ENCODE assay signal across 17 cellular contexts in genomic region chr5:52728201-52728600, GRCh38. TPM values are rescaled to one million over a fixed set of nuclear protein-coding genes. Genes with fewer than 3 reads are reported as not detected.
DNase-seq lines count a peak whose midpoint lies in the region; ATAC-seq and TF ChIP-seq lines count a peak whose summit lies in the region.
"Had no signal": no experiment of that assay in that cellular context is flagged by ENCODE, and none has a peak within 500 bp of the region (broad histone marks: within the 10 kb centered on the region; RNA-seq: fewer than 3 reads in every experiment).

No MANE protein-coding gene starts in this region.

- no peaks in the 10 kb centered on the region for H3K27me3 Mint-ChIP-seq in MCF 10A (ENCODE audit: insufficient read depth, unreplicated experiment)
- H3K27me3 Mint-ChIP-seq in endothelial cell (ENCODE audit: unreplicated experiment), result no peaks in the 10 kb centered on the region
- H3K27me3 Mint-ChIP-seq in naive thymus-derived CD4-positive, alpha-beta T cell, result no peaks in the 10 kb centered on the region
- H3K27me3 Mint-ChIP-seq: activated CD4-positive, alpha-beta memory T cell treated with anti-CD3 and anti-CD28 coated beads for 36 hours; activated naive CD8-positive, alpha-beta T cell treated with anti-CD3 and anti-CD28 coated beads, Interleukin-2, amount 10 ng/mL, durations not matched to agents 7 days and 5 days; CD4-positive, alpha-beta T cell had no signal

- intact Hi-C loops in breast epithelium (cut with DNase I; ENCODE audit: low total_unique reads), result no loop called here
- intact Hi-C loops in MCF 10A (cut with micrococcal nuclease), result no loop called here
- intact Hi-C loops in naive thymus-derived CD4-positive, alpha-beta T cell (cut with micrococcal nuclease), result loop anchor here in 1 of 2 donors (5.0 to 10.0 kb wide), 3 partner anchors 59 to 357 kb away; partner anchors contain the start of genes ITGA1 and PELO
- intact Hi-C loops in upper lobe of right lung (cut with DNase I), result no loop called here

- no peak for TF ChIP-seq POLR2A in breast epithelium (IDR thresholded peaks at IDR 0.05)

- no peak for TF ChIP-seq CTCF in breast epithelium (IDR thresholded peaks at IDR 0.05)
- TF ChIP-seq CTCF in MCF 10A (IDR thresholded peaks at IDR 0.05; ENCODE audit: unreplicated experiment), result no peak
- no peak for TF ChIP-seq CTCF in endothelial cell (IDR thresholded peaks at IDR 0.05; ENCODE audit: unreplicated experiment)
- TF ChIP-seq CTCF in upper lobe of right lung (IDR thresholded peaks at IDR 0.05), result no peak
- TF ChIP-seq CTCF in BE2C (IDR thresholded peaks at IDR 0.05; ENCODE audit: low read depth, low read length), result no peak

- DNase-seq in breast epithelium (ENCODE audit: low spot score in 2 of 2), result no peak
- no peak for DNase-seq in MCF 10A (ENCODE audit: unreplicated experiment)
- no peak for DNase-seq in endothelial cell (ENCODE audit: low spot score)
- DNase-seq in naive thymus-derived CD4-positive, alpha-beta T cell, result no peak
- DNase-seq in upper lobe of right lung, result no peak
- DNase-seq in activated CD4-positive, alpha-beta T cell treated with anti-CD3 and anti-CD28 coated beads for 1 hour, result no peak
- DNase-seq in BE2C, result no peak
- DNase-seq: activated CD4-positive, alpha-beta memory T cell treated with anti-CD3 and anti-CD28 coated beads for 36 hours; activated naive CD8-positive, alpha-beta T cell treated with anti-CD3 and anti-CD28 coated beads, Interleukin-2, amount 10 ng/mL, durations not matched to agents 7 days and 5 days; activated T-cell treated with anti-CD3 and anti-CD28 coated beads, Interleukin-2, amount 50 U/mL, for 72 hours; CD4-positive, alpha-beta T cell; erythroblast; Kasumi-1; NCI-H1436; nephron progenitor cell; substantia nigra had no signal

- peaks cover 11% of the 10 kb centered on the region for H3K4me1 Mint-ChIP-seq in MCF 10A (ENCODE audit: insufficient read depth, unreplicated experiment)
- H3K4me1 Mint-ChIP-seq in endothelial cell (ENCODE audit: unreplicated experiment), result peaks cover 25% of the 10 kb centered on the region
- peaks cover 27 to 81% (median 65%) of the 10 kb centered on the region in 7 donors for H3K4me1 Mint-ChIP-seq in naive thymus-derived CD4-positive, alpha-beta T cell
- H3K4me1 Mint-ChIP-seq: nephron progenitor cell had no signal

- BruUV-seq in MCF 10A (replicated peaks; lab: Mats Ljungman, UMichigan), result no TSS peak

- H3K9me3 Mint-ChIP-seq in MCF 10A (ENCODE audit: unreplicated experiment) (no peaks in the 10 kb centered on the region), endothelial cell (ENCODE audit: unreplicated experiment) (no peaks in the 10 kb centered on the region)
- H3K9me3 Mint-ChIP-seq in naive thymus-derived CD4-positive, alpha-beta T cell, result peaks cover 0 to 18% (median 7%) of the 10 kb centered on the region in 11 donors

- CTCF ChIA-PET in MCF 10A (lab: Yijun Ruan, JAX), result interaction anchor here (0.6 to 1.3 kb wide), 3 partner anchors 17 to 61 kb away, joined by 3 read pairs; no protein-coding TSS in a partner anchor
- CTCF ChIA-PET in naive thymus-derived CD4-positive, alpha-beta T cell (lab: Charles Lee), result interaction anchor here (1.1 kb wide), 1 partner anchor 59 kb away, joined by 3 read pairs; the partner anchor contains the start of genes ITGA1 and PELO

- H3K36me3 ChIP-seq in breast epithelium, result no peaks in the 10 kb centered on the region
- H3K36me3 ChIP-seq in naive thymus-derived CD4-positive, alpha-beta T cell (ENCODE audit: control insufficient read depth in 2 of 3, insufficient read depth in 3 of 3, low read length in 3 of 3), result no peaks in the 10 kb centered on the region
- no peaks in the 10 kb centered on the region for H3K36me3 ChIP-seq in upper lobe of right lung
- H3K36me3 ChIP-seq in BE2C, result no peaks in the 10 kb centered on the region

- ATAC-seq in naive thymus-derived CD4-positive, alpha-beta T cell, result no peak
- ATAC-seq in upper lobe of right lung (no peak), HG02623 (IDR thresholded peaks at IDR 0.05; ENCODE audit: unreplicated experiment) (no peak)
- ATAC-seq: activated T-cell treated with anti-CD3 and anti-CD28 coated beads, Interleukin-2, amount 50 U/mL, for 72 hours had no signal

- H3K9me3 ChIP-seq in breast epithelium, result no peaks in the 10 kb centered on the region
- H3K9me3 ChIP-seq in naive thymus-derived CD4-positive, alpha-beta T cell (ENCODE audit: control insufficient read depth in 2 of 3, low read length in 3 of 3), result no peaks in the 10 kb centered on the region
- no peaks in the 10 kb centered on the region for H3K9me3 ChIP-seq in upper lobe of right lung
- H3K9me3 ChIP-seq in BE2C, result no peaks in the 10 kb centered on the region

- H3K27ac Mint-ChIP-seq in MCF 10A (ENCODE audit: low read depth, unreplicated experiment) (no peak overlapping the region), endothelial cell (ENCODE audit: unreplicated experiment) (peak overlapping the region; percentile 76)
- H3K27ac Mint-ChIP-seq in naive thymus-derived CD4-positive, alpha-beta T cell, result peak overlapping the region in 7 of 9 donors; percentile 15 to 93 (median 68)
- H3K27ac Mint-ChIP-seq: activated CD4-positive, alpha-beta memory T cell treated with anti-CD3 and anti-CD28 coated beads for 36 hours; activated naive CD8-positive, alpha-beta T cell treated with anti-CD3 and anti-CD28 coated beads, Interleukin-2, amount 10 ng/mL, durations not matched to agents 7 days and 5 days; activated T-cell treated with anti-CD3 and anti-CD28 coated beads, Interleukin-2, amount 50 U/mL, for 72 hours; CD4-positive, alpha-beta T cell; nephron progenitor cell had no signal

- H3K4me3 ChIP-seq in breast epithelium, result no peak overlapping the region
- H3K4me3 ChIP-seq in naive thymus-derived CD4-positive, alpha-beta T cell (ENCODE audit: low read length), result no peak overlapping the region
- H3K4me3 ChIP-seq in upper lobe of right lung, result no peak overlapping the region
- H3K4me3 ChIP-seq in BE2C (ENCODE audit: low read depth, low read length), result no peak overlapping the region

- POLR2A ChIA-PET in MCF 10A (lab: Yijun Ruan, JAX), result interaction anchor here (0.8 kb wide), 1 partner anchor 10 kb away, joined by 3 read pairs; no protein-coding TSS in a partner anchor
- POLR2A ChIA-PET in naive thymus-derived CD4-positive, alpha-beta T cell (lab: Charles Lee), result interaction anchor here (0.6 to 4.1 kb wide), 3 partner anchors 12 to 71 kb away, joined by 4 to 17 read pairs (median 5); no protein-coding TSS in a partner anchor

- no peak overlapping the region for H3K4me3 Mint-ChIP-seq in MCF 10A (ENCODE audit: unreplicated experiment)
- H3K4me3 Mint-ChIP-seq in endothelial cell (ENCODE audit: unreplicated experiment), result no peak overlapping the region
- no peak overlapping the region for H3K4me3 Mint-ChIP-seq in naive thymus-derived CD4-positive, alpha-beta T cell
- H3K4me3 Mint-ChIP-seq: activated CD4-positive, alpha-beta memory T cell treated with anti-CD3 and anti-CD28 coated beads for 36 hours; activated naive CD8-positive, alpha-beta T cell treated with anti-CD3 and anti-CD28 coated beads, Interleukin-2, amount 10 ng/mL, durations not matched to agents 7 days and 5 days; activated T-cell treated with anti-CD3 and anti-CD28 coated beads, Interleukin-2, amount 50 U/mL, for 72 hours; CD4-positive, alpha-beta T cell; nephron progenitor cell had no signal

- H3K27ac ChIP-seq in breast epithelium, result peak overlapping the region; percentile 27 to 57
- H3K27ac ChIP-seq in naive thymus-derived CD4-positive, alpha-beta T cell (ENCODE audit: low read depth, low read length), result no peak overlapping the region
- peak overlapping the region; percentile 45 for H3K27ac ChIP-seq in upper lobe of right lung

- H3K27me3 ChIP-seq in breast epithelium (no peaks in the 10 kb centered on the region), upper lobe of right lung (no peaks in the 10 kb centered on the region), BE2C (no peaks in the 10 kb centered on the region)
- H3K27me3 ChIP-seq in naive thymus-derived CD4-positive, alpha-beta T cell (ENCODE audit: control insufficient read depth in 2 of 2, insufficient read depth in 2 of 2, low read length in 2 of 2), result no peaks in the 10 kb centered on the region

- H3K36me3 Mint-ChIP-seq in MCF 10A (ENCODE audit: insufficient read depth, unreplicated experiment) (no peaks in the 10 kb centered on the region), endothelial cell (ENCODE audit: low read depth, unreplicated experiment) (no peaks in the 10 kb centered on the region)
- peaks cover 0 to 38% (median 12%) of the 10 kb centered on the region in 5 donors for H3K36me3 Mint-ChIP-seq in naive thymus-derived CD4-positive, alpha-beta T cell

- H3K4me1 ChIP-seq in breast epithelium (peaks cover 0 to 4% of the 10 kb centered on the region in 2 donors), upper lobe of right lung (peaks cover 34% of the 10 kb centered on the region), BE2C (peaks cover 39% of the 10 kb centered on the region)
- H3K4me1 ChIP-seq in naive thymus-derived CD4-positive, alpha-beta T cell (ENCODE audit: control insufficient read depth in 2 of 2, insufficient read depth in 2 of 2, low read length in 2 of 2), result peaks cover 33 to 37% of the 10 kb centered on the region in 2 donors

RNA-seq across cellular contexts. Expression of gene ITGA1, which starts 59.5 kb away (rescaled TPM):
- total RNA-seq in breast epithelium (10 to 100 TPM; 26.2 to 49.2 (median 36.6) TPM), MCF 10A (2022) (5.3 and 7.7 TPM in 2 replicates), endothelial cell (ENCODE audit: unreplicated experiment) (33.5 TPM), upper lobe of right lung (94.8 TPM)
- 1 to 10 TPM in 4 of 5 experiments, under 1 TPM in 1; 0.92 to 8.7 (median 2.4) TPM for total RNA-seq in naive thymus-derived CD4-positive, alpha-beta T cell
- polyA plus RNA-seq in naive thymus-derived CD4-positive, alpha-beta T cell, result 1 to 10 TPM; 1.6 to 1.8 TPM
- 10.5 TPM for polyA plus RNA-seq in BE2C (2012; ENCODE audit: insufficient read depth, insufficient read length, low read depth)

RNA-seq across cellular contexts. Expression of gene PELO, which starts 59.5 kb away (rescaled TPM):
- total RNA-seq in breast epithelium, result 10 to 100 TPM; 11.7 to 16.7 (median 12.1) TPM
- total RNA-seq in MCF 10A (2022), result 22.5 and 23.1 TPM in 2 replicates
- 31.0 TPM for total RNA-seq in endothelial cell (ENCODE audit: unreplicated experiment)
- total RNA-seq in naive thymus-derived CD4-positive, alpha-beta T cell, result 10 to 100 TPM in 2 of 5 experiments, 1 to 10 TPM in 3; 7.7 to 16.8 (median 9.7) TPM
- 1 to 10 TPM; 4.6 to 6.1 TPM for polyA plus RNA-seq in naive thymus-derived CD4-positive, alpha-beta T cell
- total RNA-seq in upper lobe of right lung, result 41.3 TPM
- polyA plus RNA-seq in BE2C (2012; ENCODE audit: insufficient read depth, insufficient read length, low read depth), result 91.5 TPM
